In the genomic region with DNA sequence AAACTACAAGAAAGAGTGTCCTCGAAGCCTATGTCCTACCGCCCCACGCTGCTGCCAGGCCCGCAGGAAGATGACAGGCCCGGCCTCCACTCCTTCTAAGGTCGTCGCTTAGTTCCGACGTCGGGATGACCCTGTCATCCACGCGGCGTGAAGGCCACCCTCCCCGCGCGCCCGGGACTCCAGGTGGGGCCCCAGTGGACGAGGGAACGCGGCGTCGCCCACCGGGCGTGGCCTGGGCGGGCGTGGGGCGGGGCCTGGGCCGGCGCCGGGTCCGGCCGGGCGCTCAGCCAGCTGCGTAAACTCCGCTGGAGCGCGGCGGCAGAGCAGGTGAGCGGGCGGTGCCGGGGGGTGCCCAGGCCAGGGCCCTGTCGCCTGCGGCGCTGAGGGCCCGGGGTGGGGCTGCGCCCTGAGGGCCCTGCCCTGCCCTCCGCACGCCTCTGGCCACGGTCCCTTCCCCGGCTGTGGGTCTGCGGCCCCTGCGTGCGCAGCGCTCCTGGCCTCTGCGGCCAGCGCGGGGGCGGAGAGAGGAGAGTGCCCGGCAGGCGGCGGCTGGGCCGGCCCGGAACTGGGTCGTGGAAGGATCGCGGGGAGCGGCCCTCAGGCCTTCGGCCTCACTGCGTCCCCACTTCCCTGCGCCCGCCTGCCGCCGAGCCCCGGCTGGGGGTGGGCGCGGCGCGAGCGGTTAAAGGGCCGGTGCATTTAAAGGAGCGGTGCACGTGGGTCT, we compare ENCODE assay signal across 1 cellular context.
TF ChIP-seq lines count a peak whose summit lies in the region.

Gene PSEN2 (plus strand): TSS at position 294 of the 724 bp plus-strand sequence. CDS start 11,292 bp downstream, outside the sequence.

TF ChIP-seq in HepG2, 621 proteins besides CTCF, POLR2A, EP300 and RAD21 (continued from another document and continues in another):
- TF ChIP-seq ZNF614 (CRISPR knock-in tag; IDR thresholded peaks at IDR 0.05; ENCODE audit: borderline replicate concordance) (no peak), XRCC5 (optimal IDR thresholded peaks at IDR 0.05; ENCODE audit: low read length) (peak; percentile 27), ZNF430 (CRISPR knock-in tag; IDR thresholded peaks at IDR 0.05) (peak; percentile 70; the same call in 1 of the 2 replicates), MYC (CRISPR knock-in tag; IDR thresholded peaks at IDR 0.05; ENCODE audit: borderline replicate concordance) (peak; percentile 53; the same call in 1 of the 2 replicates), MYNN (CRISPR knock-in tag; IDR thresholded peaks at IDR 0.05; ENCODE audit: low read depth) (no peak), MEF2D (CRISPR knock-in tag; IDR thresholded peaks at IDR 0.05) (no peak), POGK (CRISPR knock-in tag; conservative IDR thresholded peaks at IDR 0.05) (peak; percentile 76; the same call in 1 of the 2 replicates), CREB3 (CRISPR knock-in tag; IDR thresholded peaks at IDR 0.05) (no peak), HHEX (CRISPR knock-in tag; IDR thresholded peaks at IDR 0.05) (no peak), MTA3 (CRISPR knock-in tag; IDR thresholded peaks at IDR 0.05) (no peak), GFI1 (CRISPR knock-in tag; IDR thresholded peaks at IDR 0.05; ENCODE audit: borderline replicate concordance) (0 out of 2 replicates have a peak, but pooled peaks have one; percentile 38), REPIN1 (CRISPR knock-in tag; IDR thresholded peaks at IDR 0.05; ENCODE audit: borderline replicate concordance, low read depth) (0 out of 2 replicates have a peak, but pooled peaks have one; percentile 37), HOXA3 (CRISPR knock-in tag; IDR thresholded peaks at IDR 0.05) (peak; percentile 26; the same call in 1 of the 2 replicates), HDAC2 (CRISPR knock-in tag; IDR thresholded peaks at IDR 0.05) (0 out of 2 replicates have a peak, but pooled peaks have one; percentile 31), ZNF709 (CRISPR knock-in tag; IDR thresholded peaks at IDR 0.05) (no peak), FOSL2 (CRISPR knock-in tag; IDR thresholded peaks at IDR 0.05) (no peak), POGZ (CRISPR knock-in tag; IDR thresholded peaks at IDR 0.05) (peak; percentile 29; the same call in 1 of the 2 replicates), HNF4G (IDR thresholded peaks at IDR 0.05; ENCODE audit: borderline replicate concordance, low read depth, low read length) (no peak), HNF4G (CRISPR knock-in tag; IDR thresholded peaks at IDR 0.05; ENCODE audit: borderline replicate concordance, low read depth) (0 out of 2 replicates have a peak, but pooled peaks have one; percentile 10), ARID2 (CRISPR knock-in tag; IDR thresholded peaks at IDR 0.05; ENCODE audit: borderline replicate concordance) (peak; percentile 88; the same call in 1 of the 2 replicates), IRF2 (CRISPR knock-in tag; IDR thresholded peaks at IDR 0.05) (no peak), SP1 (IDR thresholded peaks at IDR 0.05) (no peak), SP1 (CRISPR knock-in tag; IDR thresholded peaks at IDR 0.05) (peak; percentile 41; the same call in 1 of the 2 replicates), BCL6 (CRISPR knock-in tag; IDR thresholded peaks at IDR 0.05) (no peak), PAXIP1 (CRISPR knock-in tag; conservative IDR thresholded peaks at IDR 0.05) (no peak), ZNF512 (CRISPR knock-in tag; IDR thresholded peaks at IDR 0.05) (no peak), HNRNPLL (IDR thresholded peaks at IDR 0.05; ENCODE audit: low read depth, low read length, poor library complexity, severe bottlenecking) (peak; percentile 100), KDM5B (CRISPR knock-in tag; IDR thresholded peaks at IDR 0.05; ENCODE audit: borderline replicate concordance) (peak; percentile 25; the same call in 1 of the 2 replicates), TAF1 (CRISPR knock-in tag; IDR thresholded peaks at IDR 0.05) (no peak), ELF4 (CRISPR knock-in tag; IDR thresholded peaks at IDR 0.05; ENCODE audit: borderline replicate concordance) (no peak)
- TF ChIP-seq, protein P1, sequence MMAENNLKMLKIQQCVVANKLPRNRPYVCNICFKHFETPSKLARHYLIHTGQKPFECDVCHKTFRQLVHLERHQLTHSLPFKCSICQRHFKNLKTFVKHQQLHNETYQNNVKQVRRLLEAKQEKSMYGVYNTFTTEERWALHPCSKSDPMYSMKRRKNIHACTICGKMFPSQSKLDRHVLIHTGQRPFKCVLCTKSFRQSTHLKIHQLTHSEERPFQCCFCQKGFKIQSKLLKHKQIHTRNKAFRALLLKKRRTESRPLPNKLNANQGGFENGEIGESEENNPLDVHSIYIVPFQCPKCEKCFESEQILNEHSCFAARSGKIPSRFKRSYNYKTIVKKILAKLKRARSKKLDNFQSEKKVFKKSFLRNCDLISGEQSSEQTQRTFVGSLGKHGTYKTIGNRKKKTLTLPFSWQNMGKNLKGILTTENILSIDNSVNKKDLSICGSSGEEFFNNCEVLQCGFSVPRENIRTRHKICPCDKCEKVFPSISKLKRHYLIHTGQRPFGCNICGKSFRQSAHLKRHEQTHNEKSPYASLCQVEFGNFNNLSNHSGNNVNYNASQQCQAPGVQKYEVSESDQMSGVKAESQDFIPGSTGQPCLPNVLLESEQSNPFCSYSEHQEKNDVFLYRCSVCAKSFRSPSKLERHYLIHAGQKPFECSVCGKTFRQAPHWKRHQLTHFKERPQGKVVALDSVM (CRISPR knock-in tag; IDR thresholded peaks at IDR 0.05), result peak; percentile 72; the same call in 1 of the 2 replicates
- TF ChIP-seq, protein P2, sequence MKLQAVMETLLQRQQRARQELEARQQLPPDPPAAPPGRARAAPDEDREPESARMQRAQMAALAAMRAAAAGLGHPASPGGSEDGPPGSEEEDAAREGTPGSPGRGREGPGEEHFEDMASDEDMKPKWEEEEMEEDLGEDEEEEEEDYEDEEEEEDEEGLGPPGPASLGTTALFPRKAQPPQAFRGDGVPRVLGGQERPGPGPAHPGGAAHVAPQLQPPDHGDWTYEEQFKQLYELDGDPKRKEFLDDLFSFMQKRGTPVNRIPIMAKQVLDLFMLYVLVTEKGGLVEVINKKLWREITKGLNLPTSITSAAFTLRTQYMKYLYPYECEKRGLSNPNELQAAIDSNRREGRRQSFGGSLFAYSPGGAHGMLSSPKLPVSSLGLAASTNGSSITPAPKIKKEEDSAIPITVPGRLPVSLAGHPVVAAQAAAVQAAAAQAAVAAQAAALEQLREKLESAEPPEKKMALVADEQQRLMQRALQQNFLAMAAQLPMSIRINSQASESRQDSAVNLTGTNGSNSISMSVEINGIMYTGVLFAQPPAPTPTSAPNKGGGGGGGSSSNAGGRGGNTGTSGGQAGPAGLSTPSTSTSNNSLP (IDR thresholded peaks at IDR 0.05; ENCODE audit: low read depth, low read length), result no peak
- TF ChIP-seq, protein P3, sequence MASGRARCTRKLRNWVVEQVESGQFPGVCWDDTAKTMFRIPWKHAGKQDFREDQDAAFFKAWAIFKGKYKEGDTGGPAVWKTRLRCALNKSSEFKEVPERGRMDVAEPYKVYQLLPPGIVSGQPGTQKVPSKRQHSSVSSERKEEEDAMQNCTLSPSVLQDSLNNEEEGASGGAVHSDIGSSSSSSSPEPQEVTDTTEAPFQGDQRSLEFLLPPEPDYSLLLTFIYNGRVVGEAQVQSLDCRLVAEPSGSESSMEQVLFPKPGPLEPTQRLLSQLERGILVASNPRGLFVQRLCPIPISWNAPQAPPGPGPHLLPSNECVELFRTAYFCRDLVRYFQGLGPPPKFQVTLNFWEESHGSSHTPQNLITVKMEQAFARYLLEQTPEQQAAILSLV (CRISPR knock-in tag; IDR thresholded peaks at IDR 0.05; ENCODE audit: borderline replicate concordance), result no peak
